ENCODE assay signal across 20 cellular contexts in genomic region chr11:1476946-1477736, GRCh38. TPM values are rescaled to one million over a fixed set of nuclear protein-coding genes. Genes with fewer than 3 reads are reported as not detected.
DNase-seq lines count a peak whose midpoint lies in the region; ATAC-seq and TF ChIP-seq lines count a peak whose summit lies in the region.
"Had no signal": no experiment of that assay in that cellular context is flagged by ENCODE, and none has a peak within 500 bp of the region (broad histone marks: within the 10 kb centered on the region; RNA-seq: fewer than 3 reads in every experiment).

No MANE protein-coding gene starts in this region.

- peaks cover 3% of the 10 kb centered on the region for H3K79me2 ChIP-seq in osteoblast (ENCODE audit: insufficient read depth, low read length)

- peaks cover 33 to 53% (median 47%) of the 10 kb centered on the region in 4 donors for H3K4me1 ChIP-seq in esophagus muscularis mucosa
- no peaks in the 10 kb centered on the region for H3K4me1 ChIP-seq in osteoblast (ENCODE audit: insufficient read depth, low read length)
- H3K4me1 ChIP-seq in uterus, result peaks cover 0 to 10% of the 10 kb centered on the region in 2 donors
- H3K4me1 ChIP-seq: BLaER1 treated with 17β-estradiol and CSF1 and Interleukin-3, amounts not matched to agents 10 nM and 100 nM; Peyer's patch; SJSA1 had no signal

- intact Hi-C loops in Right ventricle myocardium inferior (cut with DNase I), result loop anchor here (5.0 kb wide), 1 partner anchor 40 kb away; no protein-coding TSS in a partner anchor
- intact Hi-C loops in cardiac septum (cut with DNase I), result no loop called here
- intact Hi-C loops in esophagus muscularis mucosa (cut with DNase I), result no loop called here
- intact Hi-C loops in uterus (cut with DNase I; ENCODE audit: low total_unique reads), result no loop called here

- peaks cover 9% of the 10 kb centered on the region for H4K20me1 ChIP-seq in osteoblast (ENCODE audit: insufficient read depth, low read length)

- peak; percentile 44 for DNase-seq in Right ventricle myocardium inferior (ENCODE audit: missing footprints)
- no peak for DNase-seq in cardiac septum (ENCODE audit: low spot score)
- no peak for DNase-seq in esophagus muscularis mucosa (ENCODE audit: extremely low spot score)
- DNase-seq in osteoblast (ENCODE audit: insufficient read length, low spot score, missing footprints), result peak; percentile 58
- peak; percentile 8 to 10 for DNase-seq in uterus
- no peak for DNase-seq in EL
- DNase-seq: 8988T; CD8-positive, alpha-beta T cell; DND-41; NCI-H1105; NCI-H146; NCI-H2029; NCI-H226; NCI-H510A treated with DMSO at 0.1 percent for 48 hours; NCI-H774; NK-92 treated with Interleukin-12 subunit alpha and Interleukin-12 subunit beta, amount 100 ng/mL, for 24 hours had no signal

- H3K36me3 ChIP-seq in esophagus muscularis mucosa, result peaks cover 29 to 89% (median 85%) of the 10 kb centered on the region in 4 donors
- H3K36me3 ChIP-seq in osteoblast (ENCODE audit: insufficient read depth, low read length), result peaks cover 18% of the 10 kb centered on the region
- H3K36me3 ChIP-seq in uterus, result no peaks in the 10 kb centered on the region
- H3K36me3 ChIP-seq: SJSA1 had no signal

- H3K27ac ChIP-seq in esophagus muscularis mucosa (replicated peaks in 1 of 4) (peak overlapping the region; percentile 27 to 93 (median 90)), osteoblast (ENCODE audit: low read depth, low read length) (no peak overlapping the region), uterus (no peak overlapping the region)
- H3K27ac ChIP-seq: BLaER1 treated with 17β-estradiol and CSF1 and Interleukin-3, amounts not matched to agents 10 nM and 100 nM; Peyer's patch; SJSA1 had no signal

- ATAC-seq in Right ventricle myocardium inferior (no peak), GM19324 (IDR thresholded peaks at IDR 0.05; ENCODE audit: low FRiP score, unreplicated experiment) (no peak)
- ATAC-seq: CD8-positive, alpha-beta T cell had no signal

- no peak overlapping the region for H2AFZ ChIP-seq in osteoblast (ENCODE audit: low read length)

- H3K27me3 ChIP-seq in esophagus muscularis mucosa (no peaks in the 10 kb centered on the region), osteoblast (ENCODE audit: insufficient read depth, low read length) (no peaks in the 10 kb centered on the region), uterus (no peaks in the 10 kb centered on the region)
- H3K27me3 ChIP-seq: BLaER1 treated with 17β-estradiol and CSF1 and Interleukin-3, amounts not matched to agents 10 nM and 100 nM; Peyer's patch; SJSA1 had no signal

- WGBS in esophagus muscularis mucosa, result 89% methylated on average over 20 of the region's 20 CpGs

- H3K4me2 ChIP-seq in osteoblast (ENCODE audit: insufficient read depth, low read length), result no peak overlapping the region
- H3K4me2 ChIP-seq: BLaER1 treated with 17β-estradiol and CSF1 and Interleukin-3, amounts not matched to agents 10 nM and 100 nM had no signal

- TF ChIP-seq CTCF in esophagus muscularis mucosa (IDR thresholded peaks at IDR 0.05) (no peak), osteoblast (IDR thresholded peaks at IDR 0.05; ENCODE audit: extremely low read depth, low read depth, low read length) (no peak), uterus (IDR thresholded peaks at IDR 0.05) (no peak)

- no peak for TF ChIP-seq EP300 in esophagus muscularis mucosa (IDR thresholded peaks at IDR 0.05)

- H3K4me3 ChIP-seq in esophagus muscularis mucosa (no peak overlapping the region), osteoblast (ENCODE audit: insufficient read depth, low read length) (no peak overlapping the region), uterus (no peak overlapping the region)
- H3K4me3 ChIP-seq: BLaER1 treated with 17β-estradiol and CSF1 and Interleukin-3, amounts not matched to agents 10 nM and 100 nM; Peyer's patch; SJSA1 had no signal

- H3K9me3 ChIP-seq in esophagus muscularis mucosa (no peaks in the 10 kb centered on the region), osteoblast (ENCODE audit: low read depth, low read length) (no peaks in the 10 kb centered on the region), uterus (no peaks in the 10 kb centered on the region)
- H3K9me3 ChIP-seq: BLaER1 treated with 17β-estradiol and CSF1 and Interleukin-3, amounts not matched to agents 10 nM and 100 nM; Peyer's patch; SJSA1 had no signal

- TF ChIP-seq POLR2A in esophagus muscularis mucosa (IDR thresholded peaks at IDR 0.05; ENCODE audit: low read depth) (no peak), uterus (IDR thresholded peaks at IDR 0.05) (no peak)

RNA-seq across cellular contexts. Expression of gene MOB2, which starts 9.4 kb away (rescaled TPM):
- 48.7 TPM for total RNA-seq in Right ventricle myocardium inferior
- total RNA-seq in cardiac septum, result 48.5 TPM
- total RNA-seq in esophagus muscularis mucosa, result 100 to 1,000 TPM in 2 of 4 donors, 10 to 100 TPM in 2; 66.6 to 115 (median 89.5) TPM
- 28.2 and 29.8 TPM in 2 replicates for total RNA-seq in osteoblast
- total RNA-seq in uterus, result 10 to 100 TPM; 17.1 to 72.6 (median 23.6) TPM

Comparison
In these comparisons a context has a peak if more than half of its experiments do, and no peak if none do; other contexts are left out.
1. DNase-seq: peak in Right ventricle myocardium inferior (single experiment), osteoblast (single experiment) and uterus (2 of 2); none in cardiac septum (single experiment), esophagus muscularis mucosa (single experiment) and EL (single experiment).
2. H3K27ac ChIP-seq: peak in esophagus muscularis mucosa (4 of 4); none in osteoblast (single experiment) and uterus (0 of 2).